1 cellular context compared by ENCODE assay signal in genomic region chr12:16120027-16120426, GRCh38.
TF ChIP-seq lines count a peak whose summit lies in the region.

No MANE protein-coding gene starts in this region.

TF ChIP-seq in SK-N-SH, 30 proteins besides CTCF, POLR2A, EP300 and RAD21 (continued from another document):
- TF ChIP-seq, protein P1, sequence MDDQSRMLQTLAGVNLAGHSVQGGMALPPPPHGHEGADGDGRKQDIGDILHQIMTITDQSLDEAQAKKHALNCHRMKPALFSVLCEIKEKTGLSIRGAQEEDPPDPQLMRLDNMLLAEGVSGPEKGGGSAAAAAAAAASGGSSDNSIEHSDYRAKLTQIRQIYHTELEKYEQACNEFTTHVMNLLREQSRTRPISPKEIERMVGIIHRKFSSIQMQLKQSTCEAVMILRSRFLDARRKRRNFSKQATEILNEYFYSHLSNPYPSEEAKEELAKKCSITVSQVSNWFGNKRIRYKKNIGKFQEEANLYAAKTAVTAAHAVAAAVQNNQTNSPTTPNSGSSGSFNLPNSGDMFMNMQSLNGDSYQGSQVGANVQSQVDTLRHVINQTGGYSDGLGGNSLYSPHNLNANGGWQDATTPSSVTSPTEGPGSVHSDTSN (IDR thresholded peaks at IDR 0.05) = no peak
- TF ChIP-seq MEF2A (IDR thresholded peaks at IDR 0.05; ENCODE audit: borderline replicate concordance, low read depth) (no peak), YY1 (IDR thresholded peaks at IDR 0.05; ENCODE audit: low read depth) (no peak), ELF1 (IDR thresholded peaks at IDR 0.05) (no peak)
